ENCODE assay signal across 35 cellular contexts in the genomic region with DNA sequence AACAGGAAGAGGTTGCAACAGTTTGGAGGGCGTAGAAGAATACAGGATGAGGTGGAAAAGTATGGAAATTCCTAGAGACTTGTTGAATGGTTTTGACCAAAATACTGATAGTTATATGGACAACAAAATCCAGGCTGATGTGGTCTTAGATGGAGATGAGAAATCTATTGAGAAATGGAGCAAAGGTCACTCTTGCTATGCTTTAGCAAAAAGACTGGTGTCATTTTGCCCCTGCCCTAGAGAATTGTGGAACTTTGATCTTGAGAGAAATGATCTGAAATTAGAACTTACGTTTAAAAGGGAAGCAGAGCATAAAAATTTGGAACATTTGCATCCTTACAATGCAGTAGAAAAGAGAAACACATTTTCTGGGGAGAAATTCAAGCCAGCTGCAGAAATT.
"Had no signal": no experiment of that assay in that cellular context is flagged by ENCODE, and none has a peak within 500 bp of the region (broad histone marks: within the 10 kb centered on the region; RNA-seq: fewer than 3 reads in every experiment).

No MANE protein-coding gene starts in this region.

- H3K9me3 ChIP-seq: MG63 had no signal

- H3K27me3 ChIP-seq: MG63 had no signal

- H3K36me3 ChIP-seq: MG63 had no signal

- H3K4me3 ChIP-seq: MG63 had no signal

- DNase-seq: Kasumi-1, MG63, MM.1S, MV-4-11, NCI-H1048, NCI-H1092, NCI-H1092 treated with DMSO at 0.1 percent for 48 hours, NCI-H1105, NCI-H1105 treated with DMSO at 0.1 percent for 48 hours, NCI-H1417, NCI-H1417 treated with DMSO at 0.1 percent for 48 hours, NCI-H1436 treated with DMSO at 0.1 percent for 48 hours, NCI-H146, NCI-H1694, NCI-H1694 treated with DMSO at 0.1 percent for 48 hours, NCI-H187, NCI-H187 treated with DMSO at 0.1 percent for 48 hours, NCI-H1930, NCI-H2029, NCI-H2029 treated with DMSO at 0.1 percent for 48 hours, NCI-H2081, NCI-H2081 treated with DMSO at 0.1 percent for 48 hours, NCI-H2107, NCI-H2171, NCI-H2171 treated with DMSO at 0.1 percent for 48 hours, NCI-H2227 treated with DMSO at 0.1 percent for 48 hours, NCI-H226, NCI-H345, NCI-H446, NCI-H446 treated with DMSO at 0.1 percent for 48 hours, NCI-H510A, NCI-H510A treated with DMSO at 0.1 percent for 48 hours, NCI-H524, NCI-H524 treated with DMSO at 0.1 percent for 48 hours, NCI-H526 had no signal
